Comparison of ENCODE assay signal across 8 cellular contexts in genomic region chr3:195955416-195955841, GRCh38. TPM values are rescaled to one million over a fixed set of nuclear protein-coding genes. Genes with fewer than 3 reads are reported as not detected.
DNase-seq lines count a peak whose midpoint lies in the region; ATAC-seq, FAIRE-seq and TF ChIP-seq lines count a peak whose summit lies in the region.
"Not testable (repeated sequence)": the region's sequence is repeated elsewhere in the genome, so short reads cannot be mapped to it uniquely, and the experiment has no call there.

No MANE protein-coding gene starts in this region.

- peaks cover 25% of the 10 kb centered on the region; the same call in 2 of the 3 replicates for H3K36me3 ChIP-seq in K562 (ENCODE audit: control insufficient read depth, insufficient read depth, low read length)

- TF ChIP-seq CTCF in Calu3 (IDR thresholded peaks at IDR 0.05; ENCODE audit: unreplicated experiment); K562 (IDR thresholded peaks at IDR 0.05 in 2 of 3, conservative IDR thresholded peaks at IDR 0.05 in 1 of 3; ENCODE audit: insufficient read depth in 2 of 3, low read depth in 1 of 3, low read length in 3 of 3); natural killer cell (IDR thresholded peaks at IDR 0.05): not testable (repeated sequence)

- in situ Hi-C loops in K562 (cut with MboI): not testable (repeated sequence)

- not testable (repeated sequence) for H2AFZ ChIP-seq in K562 (ENCODE audit: low read depth, low read length)

- H3K4me3 Mint-ChIP-seq in Calu3 (ENCODE audit: low read depth, unreplicated experiment): peak overlapping the region; percentile 75
- peak overlapping the region; percentile 59 to 79 (median 77) for H3K4me3 Mint-ChIP-seq in T-cell
- H3K4me3 Mint-ChIP-seq in natural killer cell: peak overlapping the region; percentile 77
- peak overlapping the region; percentile 62 to 80 for H3K4me3 Mint-ChIP-seq in stimulated activated naive CD8-positive, alpha-beta T cell treated with anti-CD3 and anti-CD28 coated beads, Interleukin-15, amount 100 ng/mL, for 72 hours

- POLR2A ChIA-PET in T-cell (lab: Charles Lee); K562 (lab: Yijun Ruan, JAX): not testable (repeated sequence)

- not testable (repeated sequence) for ATAC-seq in T-cell (replicated peaks in 1 of 4); natural killer cell; stimulated activated naive CD8-positive, alpha-beta T cell treated with anti-CD3 and anti-CD28 coated beads, Interleukin-15, amount 100 ng/mL, for 72 hours
- ATAC-seq in K562 (peak; percentile 50), right cardiac atrium (peak; percentile 15 to 28)

- not testable (repeated sequence) for H3K27ac ChIP-seq in K562 (ENCODE audit: extremely low read depth, low read depth, low read length); right cardiac atrium (ENCODE audit: low read length)

- H3K36me3 Mint-ChIP-seq in Calu3 (ENCODE audit: insufficient read depth, unreplicated experiment): peaks cover 29% of the 10 kb centered on the region
- H3K36me3 Mint-ChIP-seq in T-cell, natural killer cell: not testable (repeated sequence)

- H3K27ac Mint-ChIP-seq in Calu3 (ENCODE audit: unreplicated experiment): peak overlapping the region; percentile 11
- peak overlapping the region; percentile 48 to 80 for H3K27ac Mint-ChIP-seq in T-cell
- H3K27ac Mint-ChIP-seq in natural killer cell: peak overlapping the region; percentile 76 to 79
- peak overlapping the region in 1 of 2 donors; percentile 91 for H3K27ac Mint-ChIP-seq in stimulated activated naive CD8-positive, alpha-beta T cell treated with anti-CD3 and anti-CD28 coated beads, Interleukin-15, amount 100 ng/mL, for 72 hours

- H3K4me1 Mint-ChIP-seq in Calu3 (ENCODE audit: low read depth, unreplicated experiment): not testable (repeated sequence)
- peaks cover 27 to 31% (median 27%) of the 10 kb centered on the region in 3 donors for H3K4me1 Mint-ChIP-seq in T-cell
- H3K4me1 Mint-ChIP-seq in natural killer cell: peaks cover 12 to 13% of the 10 kb centered on the region in 2 donors
- peaks cover 46% of the 10 kb centered on the region for H3K4me1 Mint-ChIP-seq in stimulated activated naive CD8-positive, alpha-beta T cell treated with anti-CD3 and anti-CD28 coated beads, Interleukin-15, amount 100 ng/mL, for 72 hours

- TF ChIP-seq EP300 in K562 (IDR thresholded peaks at IDR 0.05; ENCODE audit: low read length): not testable (repeated sequence)

- H3K27me3 ChIP-seq in K562 (ENCODE audit: control insufficient read depth in 2 of 2, insufficient read depth in 2 of 2, low read length in 2 of 2); right cardiac atrium (ENCODE audit: control insufficient read depth, insufficient read depth): not testable (repeated sequence)

- H3K4me2 ChIP-seq in K562 (ENCODE audit: insufficient read depth, low read length): peak overlapping the region; percentile 46

- not testable (repeated sequence) for H3K9me1 ChIP-seq in K562 (ENCODE audit: control insufficient read depth, insufficient read depth, low read length)

- FAIRE-seq in K562 (lab: Jason Lieb, UNC): not testable (repeated sequence)

- H3K9ac ChIP-seq in K562 (ENCODE audit: insufficient read depth in 1 of 2, low read depth in 2 of 2, low read length in 2 of 2): peak overlapping the region in 1 of 2 experiments; percentile 68; a peak in 2 of 4 replicates

- BruUV-seq in Calu3 (replicated peaks; lab: Mats Ljungman, UMichigan); K562 (replicated peaks; lab: Mats Ljungman, UMichigan): not testable (repeated sequence)

- not testable (repeated sequence) for TF ChIP-seq POLR2A in K562 (conservative IDR thresholded peaks at IDR 0.05)

- intact Hi-C loops in Calu3 (cut with micrococcal nuclease; ENCODE audit: unreplicated experiment) (loop anchor here (5.0 kb wide), 1 partner anchor 263 kb away; no protein-coding TSS in a partner anchor), K562 (cut with micrococcal nuclease) (loop anchor here (5.0 kb wide), 1 partner anchor 263 kb away; no protein-coding TSS in a partner anchor), right cardiac atrium (cut with DNase I) (loop anchor here in 1 of 4 donors (5.0 kb wide), 1 partner anchor 263 kb away; no protein-coding TSS in a partner anchor)
- intact Hi-C loops in natural killer cell (cut with micrococcal nuclease): not testable (repeated sequence)

- H4K20me1 ChIP-seq in K562 (replicated peaks; ENCODE audit: control insufficient read depth, insufficient read depth, low read length): not testable (repeated sequence)

- not testable (repeated sequence) for H3K4me3 ChIP-seq in K562; right cardiac atrium (ENCODE audit: low read length)

- not testable (repeated sequence) for DNase-seq in Calu3, natural killer cell
- DNase-seq in T-cell (peak in 1 of 34 experiments; percentile 5), activated T-cell treated with anti-CD3 and anti-CD28 coated beads for 4 hours (peak; percentile 59), K562 (ENCODE audit: extremely low read depth in 1 of 4, low spot score in 3 of 4) (peak in 3 of 4 experiments; percentile 14 to 67 (median 16)), right cardiac atrium (peak in 1 of 3 donors; percentile 39)
- peak; percentile 51 for DNase-seq in stimulated activated CD4-positive, alpha-beta T cell treated with anti-CD3 and anti-CD28 coated beads, Interleukin-1b, Interleukin-23, amount 100 ng/mL, for 48 hours
- DNase-seq in stimulated activated naive CD8-positive, alpha-beta T cell treated with anti-CD3 and anti-CD28 coated beads, Interleukin-15, amount 100 ng/mL, for 72 hours: peak; percentile 34 to 71

- H3K79me2 ChIP-seq in K562 (ENCODE audit: control insufficient read depth, insufficient read depth, low read length): peaks cover 17% of the 10 kb centered on the region

- CTCF ChIA-PET in Calu3 (lab: Charles Lee); T-cell (lab: Charles Lee); K562 (lab: Yijun Ruan, JAX; ENCODE audit: low intra/inter-chr PET ratio): not testable (repeated sequence)

- not testable (repeated sequence) for H3K9me3 ChIP-seq in K562 (replicated peaks; ENCODE audit: control insufficient read depth, insufficient read depth, low read depth, low read length); right cardiac atrium (ENCODE audit: control insufficient read depth, low read length)

- H3K27me3 Mint-ChIP-seq in Calu3 (ENCODE audit: unreplicated experiment); T-cell; natural killer cell (ENCODE audit: low read depth in 2 of 2); stimulated activated naive CD8-positive, alpha-beta T cell treated with anti-CD3 and anti-CD28 coated beads, Interleukin-15, amount 100 ng/mL, for 72 hours: not testable (repeated sequence)

- not testable (repeated sequence) for H3K4me1 ChIP-seq in K562 (replicated peaks in 1 of 2; ENCODE audit: control insufficient read depth in 2 of 2, insufficient read depth in 2 of 2, low read length in 2 of 2); right cardiac atrium (ENCODE audit: control insufficient read depth, insufficient read depth, low read length)

- H3K9me3 Mint-ChIP-seq in Calu3 (ENCODE audit: low read depth, unreplicated experiment); T-cell; natural killer cell; stimulated activated naive CD8-positive, alpha-beta T cell treated with anti-CD3 and anti-CD28 coated beads, Interleukin-15, amount 100 ng/mL, for 72 hours: not testable (repeated sequence)

- TF ChIP-seq RAD21 in K562 (CRISPR knock-in tag; conservative IDR thresholded peaks at IDR 0.05 in 1 of 2, IDR thresholded peaks at IDR 0.05 in 1 of 2): not testable (repeated sequence)

- 28% methylated on average over 17 of the region's 20 CpGs for WGBS in K562 (ENCODE audit: insufficient coverage, low coverage, missing lambda C conversion rate)
- 39% methylated on average over 20 of the region's 20 CpGs for WGBS in right cardiac atrium

TF ChIP-seq in K562, 482 proteins besides CTCF, POLR2A, EP300 and RAD21 (continues in another document):
- TF ChIP-seq SPI1 (IDR thresholded peaks at IDR 0.05; ENCODE audit: borderline replicate concordance, low read depth, low read length) (peak; percentile 21; the same call in 1 of the 2 replicates), EGR1 (conservative IDR thresholded peaks at IDR 0.05) (peak; percentile 61; the same call in 1 of the 2 replicates)

RNA-seq across cellular contexts. Expression of gene TNK2, which starts 47.1 kb away (rescaled TPM):
- 50.4 and 53.0 TPM in 2 replicates for total RNA-seq in Calu3 (2022)
- 100 to 1,000 TPM; 159 to 198 (median 181) TPM for total RNA-seq in T-cell
- 20.1 and 59.7 TPM in 2 replicates for total RNA-seq in K562 (2011; cell fraction: chromatin; rRNA removed; ENCODE audit: low replicate concordance)
- total RNA-seq in K562 (2011; cell fraction: nucleolus; rRNA removed): 29.2 and 29.7 TPM in 2 replicates
- 20.2 and 23.4 TPM in 2 replicates for total RNA-seq in K562 (2011; cell fraction: nucleoplasm; rRNA removed)
- 10.9 and 15.3 TPM in 2 replicates for total RNA-seq in K562 (2014; rRNA removed)
- 2.3 and 2.4 TPM in 2 replicates for total RNA-seq in K562 (2014; rRNA removed; fragmentation: Illumina TruSeq; extraction: Trizol)
- 8.2 TPM in 2 replicates for total RNA-seq in K562 (2015; rRNA removed; fragmentation: Illumina TruSeq; extraction: Trizol)
- 22.8 and 33.8 TPM in 2 replicates for total RNA-seq in K562 (2021)
- polyA plus RNA-seq in K562 (2011; rRNA removed): 5.3 and 6.4 TPM in 2 replicates
- 5.6 and 14.8 TPM in 2 replicates for polyA plus RNA-seq in K562 (2011; cell fraction: cytosol; rRNA removed)
- polyA plus RNA-seq in K562 (2011; cell fraction: nucleus; rRNA removed): 34.5 and 55.3 TPM in 2 replicates
- 13.8 and 19.9 TPM in 2 replicates for polyA plus RNA-seq in K562 (2012)
- 6.5 and 13.2 TPM in 2 replicates for polyA plus RNA-seq in K562 (2014; fragmentation: Illumina TruSeq; extraction: Trizol)
- polyA plus RNA-seq in K562 (2014; fragmentation: Nextera tagmentation; extraction: Ambion mirVana): under 1 TPM; 0.03 to 0.14 TPM
- polyA plus RNA-seq in K562 (2014; rRNA removed): 17.6 and 18.8 TPM in 2 replicates
- polyA minus RNA-seq in K562 (2011; rRNA and poly(A)+ RNA removed): 2.9 and 5.0 TPM in 2 replicates
- 10.4 and 17.2 TPM in 2 replicates for polyA minus RNA-seq in K562 (2011; cell fraction: cytosol; rRNA and poly(A)+ RNA removed)
- 9.0 and 9.8 TPM in 2 replicates for polyA minus RNA-seq in K562 (2011; cell fraction: nucleus; rRNA and poly(A)+ RNA removed)
- total RNA-seq in right cardiac atrium: 100 to 1,000 TPM in 1 of 4 donors, 10 to 100 TPM in 3; 74.7 to 162 (median 84.2) TPM
- polyA plus RNA-seq in right cardiac atrium: 40.1 TPM
- 100 to 1,000 TPM; 169 to 207 (median 171) TPM for total RNA-seq in natural killer cell
